In the genomic region with DNA sequence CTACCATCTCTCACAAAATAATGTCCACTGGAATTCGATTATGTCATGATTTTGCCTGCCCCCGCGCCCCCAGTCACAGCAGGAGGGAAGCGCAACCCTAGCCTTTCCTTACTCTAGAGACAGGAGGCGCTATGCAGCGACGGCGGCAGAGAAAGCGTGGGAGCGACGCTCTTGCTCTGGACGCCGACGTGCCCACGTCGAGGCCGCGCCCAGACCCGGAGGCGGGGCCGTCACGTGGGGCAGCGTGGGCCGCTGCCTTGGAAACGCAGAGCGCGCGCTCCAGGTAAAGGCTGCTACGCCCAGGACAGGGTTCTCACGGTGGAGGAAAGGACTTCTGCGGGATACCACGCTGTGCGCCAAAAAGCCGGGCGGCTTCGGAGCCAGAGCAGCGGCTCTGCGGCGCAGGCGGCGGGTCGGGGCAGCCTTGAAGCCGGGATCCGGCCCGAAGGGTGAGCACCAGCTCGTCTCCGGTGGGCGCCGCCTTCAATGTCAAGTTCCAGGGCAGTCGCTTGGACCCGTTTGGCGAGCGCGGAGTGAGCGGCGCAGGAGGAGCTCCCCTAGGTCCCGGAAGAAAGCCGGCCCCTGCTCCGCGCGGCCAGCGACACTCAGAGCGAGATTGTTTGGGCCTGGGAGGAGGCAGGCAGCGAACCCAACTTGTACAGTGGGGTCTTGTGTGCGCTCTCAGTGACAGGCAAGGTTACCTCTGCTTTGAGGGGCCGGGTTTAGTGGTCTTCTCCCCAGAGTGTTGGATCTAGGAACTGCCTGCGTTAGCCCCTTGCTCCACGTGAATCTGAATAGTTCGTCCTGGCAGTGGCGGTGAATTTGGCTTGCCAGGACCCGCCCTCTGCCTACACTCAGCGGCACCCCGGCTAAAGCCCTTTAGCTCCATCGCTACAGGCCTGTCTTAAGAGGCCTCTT, we compare ENCODE assay signal across 8 cellular contexts.
DNase-seq lines count a peak whose midpoint lies in the region; TF ChIP-seq lines count a peak whose summit lies in the region.

No MANE protein-coding gene starts in this region.

- H3K4me3 ChIP-seq in GM08714 (ENCODE audit: low read length): peak overlapping the region; percentile 94

- DNase-seq in HFFc6 (peak; percentile 74), MV-4-11 (lab: John Stamatoyannopoulos, UW) (peak; percentile 84), SK-N-DZ (ENCODE audit: low spot score) (peak; percentile 88), glomerular visceral epithelial cell (ENCODE audit: extremely low spot score) (peak; percentile 93), occipital lobe (lab: John Stamatoyannopoulos, UW) (peak; percentile 78)

- H3K36me3 Mint-ChIP-seq in HFFc6 (ENCODE audit: low read depth): no peaks in the 10 kb centered on the region
- no peaks in the 10 kb centered on the region for H3K36me3 Mint-ChIP-seq in activated naive CD4-positive, alpha-beta T cell treated with anti-CD3 and anti-CD28 coated beads, Interleukin-2, amount 50 U/mL, for 24 hours

- no peaks in the 10 kb centered on the region for H3K9me3 Mint-ChIP-seq in HFFc6
- no peaks in the 10 kb centered on the region for H3K9me3 Mint-ChIP-seq in activated naive CD4-positive, alpha-beta T cell treated with anti-CD3 and anti-CD28 coated beads, Interleukin-2, amount 50 U/mL, for 24 hours

- H3K27ac ChIP-seq in temporal lobe (ENCODE audit: low read depth, low read length): peak overlapping the region; percentile 83

- peak overlapping the region; percentile 94 for H3K4me3 Mint-ChIP-seq in HFFc6
- H3K4me3 Mint-ChIP-seq in activated naive CD4-positive, alpha-beta T cell treated with anti-CD3 and anti-CD28 coated beads, Interleukin-2, amount 50 U/mL, for 24 hours: peak overlapping the region; percentile 91

- H3K4me1 Mint-ChIP-seq in HFFc6 (ENCODE audit: low read depth): peaks cover 18% of the 10 kb centered on the region
- peaks cover 26% of the 10 kb centered on the region for H3K4me1 Mint-ChIP-seq in activated naive CD4-positive, alpha-beta T cell treated with anti-CD3 and anti-CD28 coated beads, Interleukin-2, amount 50 U/mL, for 24 hours

- peak overlapping the region; percentile 43 for H3K27ac Mint-ChIP-seq in HFFc6
- peak overlapping the region; percentile 81 for H3K27ac Mint-ChIP-seq in activated naive CD4-positive, alpha-beta T cell treated with anti-CD3 and anti-CD28 coated beads, Interleukin-2, amount 50 U/mL, for 24 hours

- H3K27me3 Mint-ChIP-seq in HFFc6 (ENCODE audit: insufficient read depth): peaks cover 2% of the 10 kb centered on the region; the same call in 1 of the 2 replicates
- no peaks in the 10 kb centered on the region for H3K27me3 Mint-ChIP-seq in activated naive CD4-positive, alpha-beta T cell treated with anti-CD3 and anti-CD28 coated beads, Interleukin-2, amount 50 U/mL, for 24 hours

- peak; percentile 89 for TF ChIP-seq CTCF in HFFc6 (IDR thresholded peaks at IDR 0.05)

Comparison
In these comparisons a context has a peak if more than half of its experiments do, and no peak if none do; other contexts are left out.
1. Peak in every context shown above with its lines: DNase-seq, H3K4me3 ChIP-seq and H3K27ac ChIP-seq.